33 cellular contexts compared by ENCODE assay signal in genomic region chr15:101039461-101039860, GRCh38.
DNase-seq lines count a peak whose midpoint lies in the region; ATAC-seq, FAIRE-seq and TF ChIP-seq lines count a peak whose summit lies in the region.
"Had no signal": no experiment of that assay in that cellular context is flagged by ENCODE, and none has a peak within 500 bp of the region (broad histone marks: within the 10 kb centered on the region; RNA-seq: fewer than 3 reads in every experiment).

No MANE protein-coding gene starts in this region.

- no peak overlapping the region for H3K4me2 ChIP-seq in astrocyte (ENCODE audit: low read length)
- H3K4me2 ChIP-seq: A549, BLaER1, hepatocyte had no signal

- CTCF ChIA-PET in T-cell (lab: Charles Lee), result no interaction called here

- no peak overlapping the region for H3K9ac ChIP-seq in astrocyte (ENCODE audit: low read length)
- H3K9ac ChIP-seq: BLaER1 had no signal

- H3K27me3 Mint-ChIP-seq in astrocyte (ENCODE audit: low read depth, unreplicated experiment), result peaks cover 3% of the 10 kb centered on the region
- H3K27me3 Mint-ChIP-seq in T-cell, result peaks cover 35 to 48% of the 10 kb centered on the region in 2 donors
- H3K27me3 Mint-ChIP-seq in activated T-cell treated with anti-CD3 and anti-CD28 coated beads, Interleukin-2, amount 50 U/mL, for 72 hours (ENCODE audit: low read depth), result peaks cover 48% of the 10 kb centered on the region
- peaks cover 2% of the 10 kb centered on the region; the same call in 1 of the 2 replicates for H3K27me3 Mint-ChIP-seq in HFFc6 (ENCODE audit: insufficient read depth)
- H3K27me3 Mint-ChIP-seq: activated B cell treated with CpG ODN at 0.5 μM for 24 hours, IgD-negative memory B cell, naive B cell, type B pancreatic cell had no signal

- no peaks in the 10 kb centered on the region for H3K4me1 Mint-ChIP-seq in astrocyte (ENCODE audit: low read depth, unreplicated experiment)
- no peaks in the 10 kb centered on the region for H3K4me1 Mint-ChIP-seq in T-cell
- H3K4me1 Mint-ChIP-seq in activated T-cell treated with anti-CD3 and anti-CD28 coated beads, Interleukin-2, amount 50 U/mL, for 72 hours (ENCODE audit: low read depth), result peaks cover 5% of the 10 kb centered on the region
- H3K4me1 Mint-ChIP-seq in HFFc6 (ENCODE audit: low read depth), result no peaks in the 10 kb centered on the region
- H3K4me1 Mint-ChIP-seq: activated T-helper 17 cell treated with anti-CD3 and anti-CD28 coated beads, Interleukin-2, amount 50 U/mL, for 72 hours had no signal

- no peak overlapping the region for H2AFZ ChIP-seq in astrocyte (ENCODE audit: low read depth, low read length)
- H2AFZ ChIP-seq: hepatocyte had no signal

- H4K20me1 ChIP-seq in astrocyte (ENCODE audit: insufficient read depth, low read length), result no peaks in the 10 kb centered on the region
- H4K20me1 ChIP-seq: BLaER1 had no signal

- H3K9me3 Mint-ChIP-seq in astrocyte (ENCODE audit: unreplicated experiment) (peaks cover 3% of the 10 kb centered on the region), T-cell (peaks cover 11 to 34% (median 12%) of the 10 kb centered on the region in 3 donors), HFFc6 (peaks cover 9% of the 10 kb centered on the region)
- peaks cover 7 to 10% of the 10 kb centered on the region in 2 donors for H3K9me3 Mint-ChIP-seq in activated T-cell treated with anti-CD3 and anti-CD28 coated beads, Interleukin-2, amount 50 U/mL, for 72 hours

- no peaks in the 10 kb centered on the region for H3K9me3 ChIP-seq in astrocyte (ENCODE audit: insufficient read depth, low read depth, low read length)
- H3K9me3 ChIP-seq: gastrocnemius medialis, HAP-1, neutrophil had no signal

- H3K36me3 Mint-ChIP-seq in astrocyte (ENCODE audit: low read depth, unreplicated experiment) (peaks cover 2% of the 10 kb centered on the region), T-cell (peaks cover 3% of the 10 kb centered on the region), HFFc6 (ENCODE audit: low read depth) (peaks cover 29% of the 10 kb centered on the region)
- H3K36me3 Mint-ChIP-seq in activated T-cell treated with anti-CD3 and anti-CD28 coated beads, Interleukin-2, amount 50 U/mL, for 72 hours (ENCODE audit: insufficient read depth in 2 of 2), result peaks cover 9 to 17% of the 10 kb centered on the region in 2 donors
- H3K36me3 Mint-ChIP-seq: activated naive CD8-positive, alpha-beta T cell; type B pancreatic cell had no signal

- POLR2A ChIA-PET in T-cell (lab: Charles Lee), result no interaction called here

- H3K27ac Mint-ChIP-seq in astrocyte (ENCODE audit: unreplicated experiment) (no peak overlapping the region), T-cell (no peak overlapping the region), HFFc6 (no peak overlapping the region; the same call in 1 of the 2 replicates)
- no peak overlapping the region for H3K27ac Mint-ChIP-seq in activated T-cell treated with anti-CD3 and anti-CD28 coated beads, Interleukin-2, amount 50 U/mL, for 72 hours
- H3K27ac Mint-ChIP-seq: activated B cell treated with CpG ODN at 0.5 μM for 24 hours; activated naive CD8-positive, alpha-beta T cell; activated T-helper 17 cell treated with anti-CD3 and anti-CD28 coated beads, Interleukin-2, amount 50 U/mL, for 72 hours; naive B cell; stimulated activated naive CD8-positive, alpha-beta T cell treated with anti-CD3 and anti-CD28 coated beads, Interleukin-15, Interleukin-2, amounts not matched to agents 100 ng/mL and 50 ng/mL, for 24 hours; type B pancreatic cell had no signal

- H3K79me2 ChIP-seq in astrocyte (ENCODE audit: insufficient read depth, low read length), result no peaks in the 10 kb centered on the region
- H3K79me2 ChIP-seq: hepatocyte had no signal

- H3K4me1 ChIP-seq in astrocyte (ENCODE audit: insufficient read depth, low read length), result no peaks in the 10 kb centered on the region
- H3K4me1 ChIP-seq: A549, ascending aorta, BLaER1, gastrocnemius medialis, HAP-1, psoas muscle had no signal

- H3K4me3 ChIP-seq in AG10803 (ENCODE audit: low read length), result no peak overlapping the region
- no peak overlapping the region for H3K4me3 ChIP-seq in astrocyte (ENCODE audit: insufficient read depth, low read depth, low read length)
- no peak overlapping the region for H3K4me3 ChIP-seq in fibroblast of pulmonary artery (replicated peaks; ENCODE audit: low read depth, low read length)
- H3K4me3 ChIP-seq: A549, ascending aorta, BLaER1, gastrocnemius medialis, HAP-1, hepatocyte, psoas muscle had no signal

- no peak for ATAC-seq in T-cell (replicated peaks in 1 of 4)
- ATAC-seq in activated T-cell treated with anti-CD3 and anti-CD28 coated beads, Interleukin-2, amount 50 U/mL, for 72 hours (replicated peaks in 1 of 2), result no peak
- no peak for ATAC-seq in HG03025 (IDR thresholded peaks at IDR 0.05; ENCODE audit: low FRiP score, unreplicated experiment)
- ATAC-seq: A549; activated T-helper 17 cell treated with anti-CD3 and anti-CD28 coated beads, Interleukin-2, amount 50 U/mL, for 72 hours; gastrocnemius medialis; psoas muscle had no signal

- no peak for TF ChIP-seq CTCF in AG10803 (conservative IDR thresholded peaks at IDR 0.05; ENCODE audit: low read length)
- TF ChIP-seq CTCF in astrocyte (IDR thresholded peaks at IDR 0.05; ENCODE audit: insufficient read depth, low read depth, low read length), result no peak
- TF ChIP-seq CTCF in fibroblast of pulmonary artery (IDR thresholded peaks at IDR 0.05; ENCODE audit: low read length, missing control alignments), result no peak
- no peak for TF ChIP-seq CTCF in HFFc6 (IDR thresholded peaks at IDR 0.05)

- no peaks in the 10 kb centered on the region for H3K27me3 ChIP-seq in astrocyte (ENCODE audit: insufficient read depth, low read length)
- H3K27me3 ChIP-seq: ascending aorta, BLaER1, gastrocnemius medialis, hepatocyte, neutrophil had no signal

- no peak for FAIRE-seq in astrocyte (lab: Jason Lieb, UNC)
- FAIRE-seq: A549, GM19239 had no signal

- DNase-seq in AG10803 (ENCODE audit: low read depth) (peak; percentile 22), astrocyte (ENCODE audit: low read depth) (peak; percentile 88), fibroblast of pulmonary artery (ENCODE audit: low read depth) (peak; percentile 95), non-pigmented ciliary epithelial cell (ENCODE audit: low read depth) (peak; percentile 45), T-cell (no peak), HFFc6 (no peak)
- no peak for DNase-seq in activated T-cell treated with anti-CD3 and anti-CD28 coated beads, Interleukin-2, amount 50 U/mL, for 72 hours
- DNase-seq: activated B cell treated with CpG ODN at 0.5 μM for 24 hours; DMS53; effector CD8-positive, alpha-beta T cell; gastrocnemius medialis; GF-D8; naive B cell; NCI-H1092; NCI-H187 treated with DMSO at 0.1 percent for 48 hours; NCI-H526 treated with DMSO at 0.1 percent for 48 hours; psoas muscle; SIG-M5; SW 1271; T1000 had no signal

- H3K36me3 ChIP-seq in astrocyte (ENCODE audit: insufficient read depth, low read length), result no peaks in the 10 kb centered on the region
- H3K36me3 ChIP-seq: gastrocnemius medialis, HAP-1 had no signal

- H3K4me3 Mint-ChIP-seq in astrocyte (ENCODE audit: unreplicated experiment), result no peak overlapping the region
- H3K4me3 Mint-ChIP-seq in T-cell, result no peak overlapping the region
- H3K4me3 Mint-ChIP-seq in activated T-cell treated with anti-CD3 and anti-CD28 coated beads, Interleukin-2, amount 50 U/mL, for 72 hours, result no peak overlapping the region
- H3K4me3 Mint-ChIP-seq in HFFc6, result no peak overlapping the region
- H3K4me3 Mint-ChIP-seq: activated B cell treated with CpG ODN at 0.5 μM for 24 hours; activated naive CD8-positive, alpha-beta T cell; activated T-helper 17 cell treated with anti-CD3 and anti-CD28 coated beads, Interleukin-2, amount 50 U/mL, for 72 hours; IgD-negative memory B cell; naive B cell; stimulated activated naive CD8-positive, alpha-beta T cell treated with anti-CD3 and anti-CD28 coated beads, Interleukin-15, Interleukin-2, amounts not matched to agents 100 ng/mL and 50 ng/mL, for 24 hours; type B pancreatic cell had no signal

- peak overlapping the region; percentile 39 for H3K27ac ChIP-seq in astrocyte (ENCODE audit: low read depth, low read length)
- H3K27ac ChIP-seq: A549, BLaER1, gastrocnemius medialis, hepatocyte, neutrophil, psoas muscle had no signal

Comparison
In these comparisons a context has a peak if more than half of its experiments do, and no peak if none do; other contexts are left out.
1. DNase-seq: peak in AG10803 (single experiment), astrocyte (single experiment), fibroblast of pulmonary artery (single experiment) and non-pigmented ciliary epithelial cell (single experiment); none in T-cell (0 of 34), activated T-cell treated with anti-CD3 and anti-CD28 coated beads, Interleukin-2, amount 50 U/mL, for 72 hours (0 of 2) and HFFc6 (single experiment).